Comparison of ENCODE assay signal across 13 cellular contexts in genomic region chr18:23593720-23594119, GRCh38. TPM values are rescaled to one million over a fixed set of nuclear protein-coding genes. Genes with fewer than 3 reads are reported as not detected.
A peak's percentile ranks its signal among the peaks of the same experiment; 100 is the strongest.
DNase-seq lines count a peak whose midpoint lies in the region; TF ChIP-seq lines count a peak whose summit lies in the region.
"Had no signal": no experiment of that assay in that cellular context is flagged by ENCODE, and none has a peak within 500 bp of the region (broad histone marks: within the 10 kb centered on the region; RNA-seq: fewer than 3 reads in every experiment).

No MANE protein-coding gene starts in this region.

- H3K9ac ChIP-seq in GM23248 = peak overlapping the region; percentile 27

- POLR2A ChIA-PET in AG04449 (lab: Yijun Ruan, JAX) = no interaction called here

- H3K4me1 ChIP-seq in GM23248 (ENCODE audit: insufficient read depth) = peaks cover 26% of the 10 kb centered on the region
- H3K4me1 ChIP-seq: body of pancreas had no signal

- in situ Hi-C loops in GM23248 (cut with MboI) = no loop called here

- H3F3A ChIP-seq in GM23248 (ENCODE audit: insufficient read depth) = peaks cover 19% of the 10 kb centered on the region

- H3K27me3 ChIP-seq in GM23248 (replicated peaks; ENCODE audit: insufficient read depth) = no peaks in the 10 kb centered on the region
- H3K27me3 ChIP-seq: body of pancreas had no signal

- H3K9me3 ChIP-seq in GM23248 (ENCODE audit: low read depth) = no peaks in the 10 kb centered on the region
- H3K9me3 ChIP-seq: body of pancreas had no signal

- 26 to 28% methylated on average over 2 of the region's 2 CpGs for WGBS in GM23248 (ENCODE audit: low coverage in 1 of 2, low lambda C conversion rate in 2 of 2, missing lambda C conversion rate in 2 of 2), 2 experiments

- no peaks in the 10 kb centered on the region for H4K20me1 ChIP-seq in GM23248 (ENCODE audit: insufficient read depth)

- peak overlapping the region; percentile 83 for H3K27ac ChIP-seq in GM23248
- H3K27ac ChIP-seq: body of pancreas had no signal

- peak overlapping the region; percentile 43 for H3K4me2 ChIP-seq in GM23248 (ENCODE audit: unreplicated experiment)
- H3K4me2 ChIP-seq: smooth muscle cell had no signal

- no peak for TF ChIP-seq CTCF in AG04449 (IDR thresholded peaks at IDR 0.05; ENCODE audit: insufficient read depth, low read length, missing control alignments)

- H2AFZ ChIP-seq in GM23248 = peak overlapping the region; percentile 22; the same call in 1 of the 2 replicates

- H3K9me2 ChIP-seq in GM23248 (ENCODE audit: insufficient read depth) = no peaks in the 10 kb centered on the region

- no peaks in the 10 kb centered on the region for H3K36me3 ChIP-seq in GM23248 (ENCODE audit: low read depth)

- CTCF ChIA-PET in AG04449 (lab: Yijun Ruan, JAX) = interaction anchor here (1.4 kb wide), 1 partner anchor 110 kb away, joined by 4 read pairs; no protein-coding TSS in a partner anchor

- H3K4me3 ChIP-seq in AG04449 (ENCODE audit: low read depth, low read length) (no peak overlapping the region), GM23248 (no peak overlapping the region)
- H3K4me3 ChIP-seq: body of pancreas, smooth muscle cell had no signal

- no peaks in the 10 kb centered on the region for H3K79me2 ChIP-seq in GM23248 (ENCODE audit: insufficient read depth)

- DNase-seq in AG04449 (ENCODE audit: low read depth, low spot score) = peak; percentile 79
- DNase-seq in GM23248 = peak; percentile 95
- peak; percentile 83 for DNase-seq in amniotic epithelial cell (ENCODE audit: low read depth)
- peak; percentile 62 for DNase-seq in hepatic stellate cell (ENCODE audit: low spot score)
- no peak for DNase-seq in NCI-H2227 (lab: John Stamatoyannopoulos, UW; ENCODE audit: unreplicated experiment)
- DNase-seq in mesenteric fat pad (ENCODE audit: low spot score) = no peak
- no peak for DNase-seq in SHP77 treated with DMSO at 0.1 percent for 48 hours (lab: John Stamatoyannopoulos, UW)
- no peak for DNase-seq in germinal center (ENCODE audit: low spot score)
- DNase-seq: body of pancreas; CD8-positive, alpha-beta memory T cell; glutamatergic neuron; NCI-H1417 treated with DMSO at 0.1 percent for 48 hours had no signal

RNA-seq across cellular contexts. Expression of gene NPC1, which starts 7.4 kb away (rescaled TPM):
- 28.7 and 43.6 TPM in 2 replicates for total RNA-seq in GM23248 (2014; rRNA removed; shearing (Covaris generic))
- 24.6 and 28.1 TPM in 2 replicates for polyA plus RNA-seq in GM23248 (2016; fragmentation: Nextera tagmentation; extraction: Ambion mirVana)
- total RNA-seq in mesenteric fat pad = 59.3 TPM

Comparison
In these comparisons a context has a peak if more than half of its experiments do, and no peak if none do; other contexts are left out.
1. DNase-seq: peak in AG04449 (single experiment), GM23248 (single experiment), amniotic epithelial cell (single experiment) and hepatic stellate cell (single experiment); none in NCI-H2227 (single experiment), mesenteric fat pad (single experiment), SHP77 treated with DMSO at 0.1 percent for 48 hours (single experiment) and germinal center (single experiment).